17 cellular contexts compared by ENCODE assay signal in genomic region chr14:32403688-32404087, GRCh38.
DNase-seq lines count a peak whose midpoint lies in the region; ATAC-seq and FAIRE-seq lines count a peak whose summit lies in the region.
"Had no signal": no experiment of that assay in that cellular context is flagged by ENCODE, and none has a peak within 500 bp of the region (broad histone marks: within the 10 kb centered on the region; RNA-seq: fewer than 3 reads in every experiment).

No MANE protein-coding gene starts in this region.

- ATAC-seq in GM18511 (IDR thresholded peaks at IDR 0.05; ENCODE audit: unreplicated experiment), result no peak
- ATAC-seq in HG03520 (IDR thresholded peaks at IDR 0.05; ENCODE audit: unreplicated experiment), result no peak
- ATAC-seq in GM19023 (IDR thresholded peaks at IDR 0.05; ENCODE audit: unreplicated experiment), result no peak
- ATAC-seq: HCT116, Panc1 had no signal

- peak; percentile 5 for DNase-seq in EL
- DNase-seq in RCC 7860 (ENCODE audit: low spot score), result no peak
- peak; percentile 61 for DNase-seq in astrocyte of the hippocampus (ENCODE audit: low read depth, low spot score)
- DNase-seq in glomerular visceral epithelial cell (ENCODE audit: extremely low spot score), result peak; percentile 30
- no peak for DNase-seq in activated CD4-positive, alpha-beta T cell treated with anti-CD3 and anti-CD28 coated beads for 4 hours
- DNase-seq: Calu3; CD4-positive, CD25-positive, alpha-beta regulatory T cell; NCI-H1436; NCI-H2029; NCI-H510A; NCI-H774; Right ventricle myocardium superior had no signal

- FAIRE-seq in RCC 7860 (lab: Jason Lieb, UNC), result peak; percentile 55

Comparison
In these comparisons a context has a peak if more than half of its experiments do, and no peak if none do; other contexts are left out.
1. DNase-seq: peak in EL (single experiment), astrocyte of the hippocampus (single experiment) and glomerular visceral epithelial cell (single experiment); none in RCC 7860 (single experiment) and activated CD4-positive, alpha-beta T cell treated with anti-CD3 and anti-CD28 coated beads for 4 hours (0 of 2).